In genomic region chr20:12404941-12405340, GRCh38 we compare ENCODE assay signal across 38 cellular contexts.
"Had no signal": no experiment of that assay in that cellular context is flagged by ENCODE, and none has a peak within 500 bp of the region (broad histone marks: within the 10 kb centered on the region; RNA-seq: fewer than 3 reads in every experiment).

No MANE protein-coding gene starts in this region.

- H3K4me3 Mint-ChIP-seq: activated naive CD4-positive, alpha-beta T cell treated with anti-CD3 and anti-CD28 coated beads for 36 hours; activated naive CD4-positive, alpha-beta T cell treated with anti-CD3 and anti-CD28 coated beads, Interleukin-2, amount 10 ng/mL, durations not matched to agents 7 days and 5 days; activated naive CD4-positive, alpha-beta T cell treated with anti-CD3 and anti-CD28 coated beads, Interleukin-2, amount 50 U/mL, for 24 hours; activated naive CD8-positive, alpha-beta T cell; activated naive CD8-positive, alpha-beta T cell treated with anti-CD3 and anti-CD28 coated beads for 36 hours; activated naive CD8-positive, alpha-beta T cell treated with anti-CD3 and anti-CD28 coated beads, Interleukin-2, amount 10 ng/mL, durations not matched to agents 7 days and 5 days; activated naive CD8-positive, alpha-beta T cell treated with anti-CD3 and anti-CD28 coated beads, Interleukin-2, amount 50 U/mL, for 24 hours; activated T-cell treated with anti-CD3 and anti-CD28 coated beads, Interleukin-2, amount 50 U/mL, for 24 hours; activated T-cell treated with anti-CD3 and anti-CD28 coated beads, Interleukin-2, amount 50 U/mL, for 4 hours; activated T-cell treated with anti-CD3 and anti-CD28 coated beads, Interleukin-2, amount 50 U/mL, for 72 hours; activated T-helper 1 cell treated with anti-CD3 and anti-CD28 coated beads, Interleukin-12 subunit alpha, Interleukin-12 subunit beta, Interleukin-2, Interleukin-4 antibody, amounts not matched to agents 30 ng/mL and 10 ng/mL and 1 ng/mL, durations not matched to agents 14 hours and 24 hours and 36 hours; activated T-helper 17 cell treated with anti-CD3 and anti-CD28 coated beads, Interleukin-2, amount 50 U/mL, for 72 hours; brain; central memory CD8-positive, alpha-beta T cell had no signal

- H3K27me3 ChIP-seq: adrenal gland, ascending aorta, body of pancreas, brain microvascular endothelial cell, breast epithelium, cardiac muscle cell had no signal

- H3K27ac Mint-ChIP-seq: activated naive CD4-positive, alpha-beta T cell treated with anti-CD3 and anti-CD28 coated beads for 36 hours; activated naive CD4-positive, alpha-beta T cell treated with anti-CD3 and anti-CD28 coated beads, Interleukin-2, amount 10 ng/mL, durations not matched to agents 7 days and 5 days; activated naive CD4-positive, alpha-beta T cell treated with anti-CD3 and anti-CD28 coated beads, Interleukin-2, amount 50 U/mL, for 24 hours; activated naive CD4-positive, alpha-beta T cell treated with anti-CD3 and anti-CD28 coated beads, Interleukin-2, amount 50 U/mL, for 72 hours; activated naive CD8-positive, alpha-beta T cell; activated naive CD8-positive, alpha-beta T cell treated with anti-CD3 and anti-CD28 coated beads for 36 hours; activated naive CD8-positive, alpha-beta T cell treated with anti-CD3 and anti-CD28 coated beads, Interleukin-2, amount 10 ng/mL, durations not matched to agents 7 days and 5 days; activated naive CD8-positive, alpha-beta T cell treated with anti-CD3 and anti-CD28 coated beads, Interleukin-2, amount 50 U/mL, for 24 hours; activated T-cell treated with anti-CD3 and anti-CD28 coated beads, Interleukin-2, amount 50 U/mL, for 24 hours; activated T-cell treated with anti-CD3 and anti-CD28 coated beads, Interleukin-2, amount 50 U/mL, for 72 hours; activated T-helper 1 cell treated with anti-CD3 and anti-CD28 coated beads, Interleukin-12 subunit alpha, Interleukin-12 subunit beta, Interleukin-2, Interleukin-4 antibody, amounts not matched to agents 30 ng/mL and 10 ng/mL and 1 ng/mL, durations not matched to agents 14 hours and 24 hours and 36 hours; activated T-helper 17 cell treated with anti-CD3 and anti-CD28 coated beads, Interleukin-2, amount 50 U/mL, for 72 hours; activated T-helper 2 cell treated with anti-CD3 and anti-CD28 coated beads, Interferon-gamma antibody, Interleukin-2, Interleukin-4, amounts not matched to agents 10 μg/mL and 5 μg/mL and 100 μg/mL, durations not matched to agents 14 hours and 24 hours and 36 hours; brain had no signal

- H3K4me1 ChIP-seq: adrenal gland, ascending aorta, body of pancreas, breast epithelium had no signal

- H3K36me3 ChIP-seq: adrenal gland, ascending aorta, brain microvascular endothelial cell, breast epithelium, cardiac muscle cell had no signal

- H3K4me3 ChIP-seq: adrenal gland, ascending aorta, body of pancreas, breast epithelium, cardiac muscle cell had no signal

- H3K27ac ChIP-seq: adrenal gland, ascending aorta, body of pancreas, brain microvascular endothelial cell, breast epithelium, cardiac muscle cell had no signal

- H3K4me1 Mint-ChIP-seq: activated naive CD4-positive, alpha-beta T cell treated with anti-CD3 and anti-CD28 coated beads, Interleukin-2, amount 10 ng/mL, durations not matched to agents 7 days and 5 days; activated naive CD4-positive, alpha-beta T cell treated with anti-CD3 and anti-CD28 coated beads, Interleukin-2, amount 50 U/mL, for 24 hours; activated naive CD8-positive, alpha-beta T cell treated with anti-CD3 and anti-CD28 coated beads for 36 hours; activated naive CD8-positive, alpha-beta T cell treated with anti-CD3 and anti-CD28 coated beads, Interleukin-2, amount 10 ng/mL, durations not matched to agents 7 days and 5 days; activated naive CD8-positive, alpha-beta T cell treated with anti-CD3 and anti-CD28 coated beads, Interleukin-2, amount 50 U/mL, for 24 hours; activated T-helper 17 cell treated with anti-CD3 and anti-CD28 coated beads, Interleukin-2, amount 50 U/mL, for 72 hours; central memory CD8-positive, alpha-beta T cell had no signal

- DNase-seq: activated effector memory CD4-positive, alpha-beta T cell treated with anti-CD3 and anti-CD28 coated beads, Interleukin-2, amount 50 U/mL, for 16 hours; activated effector memory CD4-positive, alpha-beta T cell treated with Interleukin-2 at 50 U/mL for 16 hours; activated gamma-delta T cell; activated gamma-delta T cell treated with Interleukin-2 at 50 U/mL for 16 hours; activated naive CD4-positive, alpha-beta T cell; activated naive CD4-positive, alpha-beta T cell treated with anti-CD3 and anti-CD28 coated beads for 36 hours; activated naive CD4-positive, alpha-beta T cell treated with anti-CD3 and anti-CD28 coated beads, Interleukin-2, amount 10 ng/mL, durations not matched to agents 7 days and 5 days; activated naive CD4-positive, alpha-beta T cell treated with anti-CD3 and anti-CD28 coated beads, Interleukin-2, amount 50 U/mL, for 16 hours; activated naive CD4-positive, alpha-beta T cell treated with Interleukin-2 at 50 U/mL for 16 hours; activated naive CD8-positive, alpha-beta T cell treated with anti-CD3 and anti-CD28 coated beads for 36 hours; activated naive CD8-positive, alpha-beta T cell treated with anti-CD3 and anti-CD28 coated beads, Interleukin-2, amount 10 ng/mL, durations not matched to agents 7 days and 5 days; activated naive CD8-positive, alpha-beta T cell treated with anti-CD3 and anti-CD28 coated beads, Interleukin-2, amount 50 U/mL, for 24 hours; activated T-cell treated with anti-CD3 and anti-CD28 coated beads, Interleukin-2, amount 50 U/mL, for 1 hour; activated T-cell treated with anti-CD3 and anti-CD28 coated beads, Interleukin-2, amount 50 U/mL, for 24 hours; activated T-cell treated with anti-CD3 and anti-CD28 coated beads, Interleukin-2, amount 50 U/mL, for 4 hours; activated T-cell treated with anti-CD3 and anti-CD28 coated beads, Interleukin-2, amount 50 U/mL, for 48 hours; activated T-cell treated with anti-CD3 and anti-CD28 coated beads, Interleukin-2, amount 50 U/mL, for 72 hours; adrenal gland; amniotic stem cell; amygdala; anterior cingulate cortex; aorta; body of pancreas; brain microvascular endothelial cell; caudate nucleus; central memory CD4-positive, alpha-beta T cell; cerebellar nuclear complex had no signal

- H3K36me3 Mint-ChIP-seq: activated naive CD4-positive, alpha-beta T cell treated with anti-CD3 and anti-CD28 coated beads, Interleukin-2, amount 10 ng/mL, durations not matched to agents 7 days and 5 days; activated naive CD4-positive, alpha-beta T cell treated with anti-CD3 and anti-CD28 coated beads, Interleukin-2, amount 50 U/mL, for 24 hours; activated naive CD8-positive, alpha-beta T cell; activated naive CD8-positive, alpha-beta T cell treated with anti-CD3 and anti-CD28 coated beads for 36 hours; activated naive CD8-positive, alpha-beta T cell treated with anti-CD3 and anti-CD28 coated beads, Interleukin-2, amount 10 ng/mL, durations not matched to agents 7 days and 5 days; brain had no signal

- H3K27me3 Mint-ChIP-seq: activated naive CD4-positive, alpha-beta T cell treated with anti-CD3 and anti-CD28 coated beads, Interleukin-2, amount 10 ng/mL, durations not matched to agents 7 days and 5 days; activated naive CD4-positive, alpha-beta T cell treated with anti-CD3 and anti-CD28 coated beads, Interleukin-2, amount 50 U/mL, for 24 hours; activated naive CD8-positive, alpha-beta T cell; activated naive CD8-positive, alpha-beta T cell treated with anti-CD3 and anti-CD28 coated beads for 36 hours; activated naive CD8-positive, alpha-beta T cell treated with anti-CD3 and anti-CD28 coated beads, Interleukin-2, amount 10 ng/mL, durations not matched to agents 7 days and 5 days; activated naive CD8-positive, alpha-beta T cell treated with anti-CD3 and anti-CD28 coated beads, Interleukin-2, amount 50 U/mL, for 24 hours; activated T-cell treated with anti-CD3 and anti-CD28 coated beads, Interleukin-2, amount 50 U/mL, for 24 hours; activated T-helper 17 cell treated with anti-CD3 and anti-CD28 coated beads, Interleukin-2, amount 50 U/mL, for 72 hours; central memory CD8-positive, alpha-beta T cell had no signal
